In the genomic region with DNA sequence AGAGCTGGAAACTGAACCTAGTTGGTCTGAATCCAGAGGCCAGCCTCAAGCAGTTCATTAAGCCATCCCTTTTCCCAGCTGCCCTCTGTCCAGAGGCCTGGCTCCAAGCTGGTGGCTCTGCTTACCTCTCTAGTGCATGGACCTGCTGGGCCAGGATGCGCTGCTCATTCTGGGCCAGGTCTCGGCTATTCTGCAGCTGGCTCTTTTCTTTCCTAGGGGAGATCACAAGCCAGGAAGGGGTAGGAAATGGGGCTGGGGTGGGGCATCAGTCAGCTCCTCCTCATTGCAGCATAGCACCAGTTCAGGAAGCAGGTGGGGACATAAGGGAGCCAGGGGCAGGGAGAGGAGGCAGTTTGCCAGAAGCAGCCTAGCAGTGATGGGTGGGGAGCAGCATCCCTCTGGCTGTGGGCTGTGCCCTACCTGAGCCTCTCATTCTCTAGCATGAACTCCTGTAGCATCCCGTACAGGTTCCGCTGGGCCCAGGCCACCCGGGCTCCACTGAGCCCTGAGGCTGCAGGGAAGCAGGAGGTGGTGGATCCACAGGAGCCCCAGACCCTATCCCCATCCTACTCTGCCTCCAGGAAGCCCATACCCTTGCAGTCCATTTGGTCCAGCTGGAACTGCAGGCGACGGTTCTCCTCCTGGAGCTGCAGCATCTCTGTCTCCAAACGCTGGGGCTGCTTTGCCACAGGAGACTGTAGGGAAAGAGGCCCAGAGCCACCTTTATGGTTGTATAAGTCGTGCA, we compare ENCODE assay signal across 29 cellular contexts. TPM values are rescaled to one million over a fixed set of nuclear protein-coding genes. Genes with fewer than 3 reads are reported as not detected.
DNase-seq lines count a peak whose midpoint lies in the region; FAIRE-seq and TF ChIP-seq lines count a peak whose summit lies in the region.
"Had no signal": no experiment of that assay in that cellular context is flagged by ENCODE, and none has a peak within 500 bp of the region (broad histone marks: within the 10 kb centered on the region; RNA-seq: fewer than 3 reads in every experiment).

No MANE protein-coding gene starts in this region.

- no peaks in the 10 kb centered on the region for H3K36me3 ChIP-seq in suprapubic skin
- H3K36me3 ChIP-seq: SJSA1 had no signal

- no peak for TF ChIP-seq POLR2A in suprapubic skin (IDR thresholded peaks at IDR 0.05)

- FAIRE-seq in frontal cortex (lab: Jason Lieb, UNC), result no peak
- FAIRE-seq: GM12892, GM19239 had no signal

- TF ChIP-seq CTCF in suprapubic skin (IDR thresholded peaks at IDR 0.05), result no peak

- peaks cover 13% of the 10 kb centered on the region for H3K27me3 ChIP-seq in suprapubic skin
- H3K27me3 ChIP-seq: SJSA1 had no signal

- TF ChIP-seq EP300 in suprapubic skin (IDR thresholded peaks at IDR 0.05), result no peak

- H3K9me3 ChIP-seq in suprapubic skin, result no peaks in the 10 kb centered on the region
- H3K9me3 ChIP-seq: SJSA1 had no signal

- 67% methylated on average over 1 of the region's 9 CpGs for WGBS in suprapubic skin

- H3K4me3 ChIP-seq in suprapubic skin, result no peak overlapping the region
- H3K4me3 ChIP-seq: PC-9, SJSA1 had no signal

- DNase-seq in activated effector memory CD4-positive, alpha-beta T cell treated with anti-CD3 and anti-CD28 coated beads, Interleukin-2, amount 50 U/mL, for 16 hours, result peak; percentile 41
- no peak for DNase-seq in activated effector memory CD4-positive, alpha-beta T cell treated with Interleukin-2 at 50 U/mL for 16 hours
- DNase-seq in ecto neural progenitor cell (ENCODE audit: low spot score) (peak; percentile 39), mesenteric fat pad (ENCODE audit: low spot score) (peak; percentile 81), suprapubic skin (ENCODE audit: low spot score in 2 of 2) (peak; percentile 49 to 58), kidney tubule cell (ENCODE audit: low spot score) (no peak), NK-92 (lab: John Stamatoyannopoulos, UW; ENCODE audit: unreplicated experiment) (no peak), frontal cortex (ENCODE audit: low spot score in 2 of 2) (no peak)
- DNase-seq: COR-L47, DMS79, EL, KBM-7, MV-4-11, NCI-H1105, NCI-H1436 treated with DMSO at 0.1 percent for 48 hours, NCI-H187 treated with DMSO at 0.1 percent for 48 hours, NCI-H2171 treated with DMSO at 0.1 percent for 48 hours, NCI-H345, NCI-H524, NCI-H748 treated with DMSO at 0.1 percent for 48 hours, PC-9, Right ventricle myocardium superior had no signal

- H3K4me1 ChIP-seq in suprapubic skin, result peaks cover 16% of the 10 kb centered on the region

- H3K27ac ChIP-seq in suprapubic skin, result no peak overlapping the region
- H3K27ac ChIP-seq: PC-9, SJSA1 had no signal

RNA-seq across cellular contexts. Expression of gene KIF12, which starts 5.2 kb away (rescaled TPM):
- total RNA-seq in mesenteric fat pad, result 0.84 TPM
- 1 to 10 TPM; 1.1 to 3.1 (median 2.1) TPM for total RNA-seq in suprapubic skin
- total RNA-seq in frontal cortex, result 0.82 TPM
- total RNA-seq: CD4-positive, alpha-beta T cell; H4; LHCN-M2; MCF 10A; PC-9; Right ventricle myocardium superior had no signal

RNA-seq across cellular contexts. Expression of gene AMBP, which starts 15.8 kb away (rescaled TPM):
- total RNA-seq in mesenteric fat pad, result not detected
- total RNA-seq in suprapubic skin, result 1 to 10 TPM in 1 of 4 donors, not detected in 3; 3.6 TPM
- total RNA-seq in frontal cortex, result 0.82 TPM
- total RNA-seq: CD4-positive, alpha-beta T cell; LHCN-M2; MCF 10A; PC-9 had no signal

Comparison
In these comparisons a context has a peak if more than half of its experiments do, and no peak if none do; other contexts are left out.
1. DNase-seq: peak in activated effector memory CD4-positive, alpha-beta T cell treated with anti-CD3 and anti-CD28 coated beads, Interleukin-2, amount 50 U/mL, for 16 hours (single experiment), ecto neural progenitor cell (single experiment), mesenteric fat pad (single experiment) and suprapubic skin (2 of 2); none in activated effector memory CD4-positive, alpha-beta T cell treated with Interleukin-2 at 50 U/mL for 16 hours (single experiment), kidney tubule cell (single experiment), NK-92 (single experiment) and frontal cortex (0 of 2).